23 cellular contexts compared by ENCODE assay signal in genomic region chr5:10723519-10723918, GRCh38. TPM values are rescaled to one million over a fixed set of nuclear protein-coding genes. Genes with fewer than 3 reads are reported as not detected.
DNase-seq lines count a peak whose midpoint lies in the region; ATAC-seq and TF ChIP-seq lines count a peak whose summit lies in the region.
"Had no signal": no experiment of that assay in that cellular context is flagged by ENCODE, and none has a peak within 500 bp of the region (broad histone marks: within the 10 kb centered on the region; RNA-seq: fewer than 3 reads in every experiment).

No MANE protein-coding gene starts in this region.

- H3K9ac ChIP-seq in mammary epithelial cell (ENCODE audit: insufficient read depth, low read length), result no peak overlapping the region
- H3K9ac ChIP-seq in Karpas-422 (ENCODE audit: low read length), result no peak overlapping the region
- H3K9ac ChIP-seq: GM23248 had no signal

- H3K4me1 Mint-ChIP-seq in MCF 10A (ENCODE audit: insufficient read depth, unreplicated experiment), result peaks cover 42% of the 10 kb centered on the region

- H3K9me2 ChIP-seq in Karpas-422 (replicated peaks; ENCODE audit: insufficient read depth, low read length), result no peaks in the 10 kb centered on the region

- WGBS in mammary epithelial cell (ENCODE audit: low coverage, missing lambda C conversion rate), result 62% methylated on average over 1 of the region's 1 CpG
- 100% methylated on average over 1 of the region's 1 CpG for WGBS in esophagus muscularis mucosa

- H3K36me3 ChIP-seq in mammary epithelial cell (ENCODE audit: insufficient read depth, low read length), result no peaks in the 10 kb centered on the region
- peaks cover 33% of the 10 kb centered on the region for H3K36me3 ChIP-seq in Karpas-422 (ENCODE audit: insufficient read depth, low read length)
- no peaks in the 10 kb centered on the region for H3K36me3 ChIP-seq in thoracic aorta
- peaks cover 0 to 18% (median 0%) of the 10 kb centered on the region in 4 donors for H3K36me3 ChIP-seq in esophagus muscularis mucosa
- H3K36me3 ChIP-seq: SJCRH30 had no signal

- TF ChIP-seq POLR2A in esophagus muscularis mucosa (IDR thresholded peaks at IDR 0.05; ENCODE audit: low read depth), result no peak

- H3K27me3 Mint-ChIP-seq in MCF 10A (ENCODE audit: insufficient read depth, unreplicated experiment), result no peaks in the 10 kb centered on the region

- no peak for DNase-seq in MCF 10A (ENCODE audit: unreplicated experiment)
- DNase-seq in mammary epithelial cell, result no peak
- no peak for DNase-seq in Karpas-422
- DNase-seq in astrocyte of the hippocampus (ENCODE audit: low read depth, low spot score), result peak; percentile 56
- no peak for DNase-seq in thoracic aorta (ENCODE audit: low spot score)
- no peak for DNase-seq in esophagus muscularis mucosa (ENCODE audit: extremely low spot score)
- DNase-seq in nucleus accumbens (lab: John Stamatoyannopoulos, UW), result no peak
- DNase-seq: 8988T, DMS153, DND-41, GM23248, H7, KG1, NCI-H1092, NCI-H1417 treated with DMSO at 0.1 percent for 48 hours, NCI-H1694 treated with DMSO at 0.1 percent for 48 hours, NCI-H2081 treated with DMSO at 0.1 percent for 48 hours, NCI-H2171, NCI-H226, NCI-H510A, NCI-H69, SJCRH30 had no signal

- ATAC-seq in thoracic aorta (ENCODE audit: insufficient number of reproducible peaks, low FRiP score, low read depth) (no peak), GM18868 (IDR thresholded peaks at IDR 0.05; ENCODE audit: unreplicated experiment) (no peak)

- no peak overlapping the region for H3K4me3 ChIP-seq in mammary epithelial cell (replicated peaks in 1 of 3; ENCODE audit: insufficient read depth in 1 of 3, low read depth in 2 of 3, low read length in 3 of 3)
- H3K4me3 ChIP-seq in Karpas-422 (ENCODE audit: low read length), result no peak overlapping the region
- no peak overlapping the region for H3K4me3 ChIP-seq in thoracic aorta
- no peak overlapping the region for H3K4me3 ChIP-seq in esophagus muscularis mucosa
- H3K4me3 ChIP-seq: GM23248, SJCRH30 had no signal

- peak overlapping the region; percentile 50 for H3K27ac Mint-ChIP-seq in MCF 10A (ENCODE audit: low read depth, unreplicated experiment)

- H4K20me1 ChIP-seq in mammary epithelial cell (ENCODE audit: insufficient read depth, low read length), result no peaks in the 10 kb centered on the region
- no peaks in the 10 kb centered on the region for H4K20me1 ChIP-seq in Karpas-422 (ENCODE audit: insufficient read depth, low read depth, low read length)

- no peaks in the 10 kb centered on the region for H3K9me3 Mint-ChIP-seq in MCF 10A (ENCODE audit: unreplicated experiment)

- H3K36me3 Mint-ChIP-seq in MCF 10A (ENCODE audit: insufficient read depth, unreplicated experiment), result peaks cover 7% of the 10 kb centered on the region

- BruUV-seq in MCF 10A (replicated peaks; lab: Mats Ljungman, UMichigan), result no TSS peak
- BruUV-seq in mammary epithelial cell (replicated peaks; lab: Mats Ljungman, UMichigan), result no TSS peak

- H3K4me1 ChIP-seq in mammary epithelial cell (ENCODE audit: insufficient read depth, low read length), result peaks cover 38% of the 10 kb centered on the region
- peaks cover 34% of the 10 kb centered on the region for H3K4me1 ChIP-seq in Karpas-422 (ENCODE audit: low read length)
- H3K4me1 ChIP-seq in thoracic aorta (ENCODE audit: control insufficient read depth in 1 of 2, low read depth in 2 of 2), result peaks cover 30 to 42% of the 10 kb centered on the region in 2 donors
- H3K4me1 ChIP-seq in esophagus muscularis mucosa, result peaks cover 5 to 30% (median 25%) of the 10 kb centered on the region in 4 donors
- H3K4me1 ChIP-seq: SJCRH30 had no signal

- in situ Hi-C loops in mammary epithelial cell (cut with MboI; ENCODE audit: low sequenced_read_pairs in 2 of 2), result no loop called here

- H2AFZ ChIP-seq in mammary epithelial cell (ENCODE audit: low read depth, low read length) (no peak overlapping the region), Karpas-422 (ENCODE audit: low read length) (no peak overlapping the region)
- H2AFZ ChIP-seq: GM23248 had no signal

- dilution Hi-C loops in mammary epithelial cell (cut with HindIII; ENCODE audit: low sequenced_read_pairs), result no loop called here

- H3K4me3 Mint-ChIP-seq in MCF 10A (ENCODE audit: unreplicated experiment), result no peak overlapping the region

- H3K27ac ChIP-seq in mammary epithelial cell (ENCODE audit: insufficient read depth, low read depth, low read length) (no peak overlapping the region), Karpas-422 (ENCODE audit: low read length) (0 out of 2 replicates have a peak overlapping the region, but pooled peaks have one; percentile 25), thoracic aorta (peak overlapping the region; percentile 7 to 83), esophagus muscularis mucosa (replicated peaks in 1 of 4) (no peak overlapping the region)
- H3K27ac ChIP-seq: SJCRH30 had no signal

- CTCF ChIA-PET in MCF 10A (lab: Yijun Ruan, JAX) (interaction anchor here (0.6 to 0.9 kb wide), 4 partner anchors 21 to 1153 kb away, joined by 3 to 4 read pairs (median 3); no protein-coding TSS in a partner anchor), mammary epithelial cell (lab: Charles Lee; ENCODE audit: low non-redundant PET) (no interaction called here)

- POLR2A ChIA-PET in MCF 10A (lab: Yijun Ruan, JAX), result interaction anchor here (0.8 kb wide), 1 partner anchor 21 kb away, joined by 3 read pairs; no protein-coding TSS in a partner anchor

- TF ChIP-seq CTCF in MCF 10A (IDR thresholded peaks at IDR 0.05; ENCODE audit: unreplicated experiment) (no peak), mammary epithelial cell (conservative IDR thresholded peaks at IDR 0.05 in 1 of 2, IDR thresholded peaks at IDR 0.05 in 1 of 2; ENCODE audit: extremely low read depth in 1 of 2, insufficient read depth in 1 of 2, low read depth in 1 of 2, low read length in 2 of 2) (no peak), thoracic aorta (IDR thresholded peaks at IDR 0.05) (no peak), esophagus muscularis mucosa (IDR thresholded peaks at IDR 0.05) (no peak)

- peaks cover 2% of the 10 kb centered on the region for H3K79me2 ChIP-seq in mammary epithelial cell (ENCODE audit: insufficient read depth, low read length)
- peaks cover 89% of the 10 kb centered on the region for H3K79me2 ChIP-seq in Karpas-422 (ENCODE audit: low read length)

- TF ChIP-seq EP300 in esophagus muscularis mucosa (IDR thresholded peaks at IDR 0.05), result no peak

- H3K4me2 ChIP-seq in mammary epithelial cell (ENCODE audit: insufficient read depth, low read depth, low read length) (no peak overlapping the region), Karpas-422 (ENCODE audit: low read depth, low read length, poor library complexity, severe bottlenecking) (no peak overlapping the region)

- H3K9me3 ChIP-seq in mammary epithelial cell (replicated peaks; ENCODE audit: insufficient read depth, low read length) (no peaks in the 10 kb centered on the region), Karpas-422 (ENCODE audit: low read length) (no peaks in the 10 kb centered on the region), thoracic aorta (no peaks in the 10 kb centered on the region), esophagus muscularis mucosa (no peaks in the 10 kb centered on the region)
- H3K9me3 ChIP-seq: SJCRH30 had no signal

- H3K27me3 ChIP-seq in mammary epithelial cell (ENCODE audit: insufficient read depth, low read length) (no peaks in the 10 kb centered on the region), Karpas-422 (ENCODE audit: low read length) (no peaks in the 10 kb centered on the region), thoracic aorta (replicated peaks; ENCODE audit: insufficient read depth) (no peaks in the 10 kb centered on the region), esophagus muscularis mucosa (no peaks in the 10 kb centered on the region)
- H3K27me3 ChIP-seq: SJCRH30 had no signal

- intact Hi-C loops in MCF 10A (cut with micrococcal nuclease), result no loop called here
- intact Hi-C loops in mammary epithelial cell (cut with micrococcal nuclease), result no loop called here
- intact Hi-C loops in esophagus muscularis mucosa (cut with DNase I), result no loop called here

RNA-seq across cellular contexts. Expression of gene DAP, which starts 37.5 kb away (rescaled TPM):
- 114 and 123 TPM in 2 replicates for total RNA-seq in MCF 10A (2022)
- total RNA-seq in mammary epithelial cell, result 100 to 1,000 TPM in 1 of 2 donors, 10 to 100 TPM in 1; 15.3 to 102 TPM
- polyA plus RNA-seq in mammary epithelial cell, result 54.4 TPM
- 103 TPM for polyA minus RNA-seq in mammary epithelial cell
- 33.8 and 42.6 TPM in 2 replicates for total RNA-seq in Karpas-422 (2014; rRNA removed; shearing (Covaris generic); ENCODE audit: low replicate concordance)
- 100 to 1,000 TPM in 1 of 2 donors, 10 to 100 TPM in 1; 79.6 to 113 TPM for total RNA-seq in thoracic aorta
- 10 to 100 TPM; 24.3 to 42.4 (median 37.0) TPM for total RNA-seq in esophagus muscularis mucosa

Comparison
In these comparisons a context has a peak if more than half of its experiments do, and no peak if none do; other contexts are left out.
1. H3K27ac ChIP-seq: peak in Karpas-422 (single experiment) and thoracic aorta (2 of 2); none in mammary epithelial cell (single experiment) and esophagus muscularis mucosa (0 of 4).